Comparison of ENCODE assay signal across 8 cellular contexts in the genomic region with DNA sequence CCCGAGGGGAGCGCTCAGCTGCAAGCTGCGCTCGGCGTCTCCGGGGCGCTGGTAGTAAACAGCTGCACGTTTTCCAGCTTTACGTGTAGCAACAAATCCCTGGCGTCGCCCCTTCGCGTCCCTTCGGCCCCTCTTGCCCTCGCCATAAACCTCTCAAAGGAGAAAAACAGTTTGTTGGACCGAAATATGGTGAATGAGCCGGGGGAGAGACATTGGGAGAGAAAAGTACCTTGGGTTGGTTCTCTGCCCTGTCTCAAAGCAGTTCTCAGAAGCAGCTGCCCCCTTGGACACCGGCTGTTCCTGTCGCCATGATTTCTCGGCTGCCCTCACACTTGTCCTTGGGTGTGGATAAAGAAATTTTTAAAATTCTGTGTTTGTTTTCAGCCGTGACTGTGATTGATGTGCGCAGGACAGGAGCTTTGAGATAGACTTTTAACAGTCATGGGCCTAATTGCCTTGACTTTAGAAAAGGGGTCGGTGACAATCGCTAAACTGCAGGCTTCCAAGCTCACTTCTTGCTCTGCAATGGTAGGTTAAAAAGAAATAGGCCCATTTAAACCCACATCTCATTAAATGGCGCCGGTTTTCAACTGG. TPM values are rescaled to one million over a fixed set of nuclear protein-coding genes. Genes with fewer than 3 reads are reported as not detected.
DNase-seq lines count a peak whose midpoint lies in the region; ATAC-seq, FAIRE-seq and TF ChIP-seq lines count a peak whose summit lies in the region.

No MANE protein-coding gene starts in this region.

- H3K27me3 ChIP-seq in CD4-positive, alpha-beta memory T cell (ENCODE audit: insufficient read depth, low read length), result no peaks in the 10 kb centered on the region
- no peaks in the 10 kb centered on the region for H3K27me3 ChIP-seq in Karpas-422 (ENCODE audit: low read length)
- H3K27me3 ChIP-seq in bronchial epithelial cell (ENCODE audit: control insufficient read depth, insufficient read depth, low read length), result no peaks in the 10 kb centered on the region

- H3K27ac ChIP-seq in CD4-positive, alpha-beta memory T cell (ENCODE audit: low read depth, low read length), result peak overlapping the region; percentile 70
- H3K27ac ChIP-seq in Karpas-422 (ENCODE audit: low read length), result no peak overlapping the region

- peaks cover 33 to 58% (median 43%) of the 10 kb centered on the region in 4 donors for H3K4me1 Mint-ChIP-seq in CD4-positive, alpha-beta memory T cell

- DNase-seq in CD4-positive, alpha-beta memory T cell, result peak in 1 of 5 donors; percentile 9
- DNase-seq in Karpas-422 (no peak), bronchial epithelial cell (ENCODE audit: low read depth) (no peak), mucosa of descending colon (no peak), NCI-H1930 (lab: John Stamatoyannopoulos, UW) (no peak), iPS-NIHi11 (ENCODE audit: low spot score) (no peak)

- peaks cover 17% of the 10 kb centered on the region for H4K20me1 ChIP-seq in Karpas-422 (ENCODE audit: insufficient read depth, low read depth, low read length)

- POLR2A ChIA-PET in CD4-positive, alpha-beta memory T cell (lab: Charles Lee; ENCODE audit: partially characterized antibody), result interaction anchor here (0.8 to 4.0 kb wide), 17 partner anchors 9 to 1964 kb away, joined by 3 to 42 read pairs (median 4); a partner anchor contains a TSS

- peak overlapping the region; percentile 87 to 97 (median 94) for H3K4me3 Mint-ChIP-seq in CD4-positive, alpha-beta memory T cell

- peaks cover 0 to 3% of the 10 kb centered on the region in 2 donors for H3K36me3 Mint-ChIP-seq in CD4-positive, alpha-beta memory T cell

- intact Hi-C loops in CD4-positive, alpha-beta memory T cell (cut with micrococcal nuclease), result loop anchor here (5.0 kb wide), 2 partner anchors 131 to 644 kb away; a partner anchor contains a TSS
- intact Hi-C loops in mucosa of descending colon (cut with DNase I, micrococcal nuclease), result loop anchor here in 1 of 2 donors (10.0 kb wide), 1 partner anchor 191 kb away; a partner anchor contains a TSS

- H3K79me2 ChIP-seq in Karpas-422 (ENCODE audit: low read length), result peaks cover 57% of the 10 kb centered on the region

- no peak for FAIRE-seq in bronchial epithelial cell (lab: Jason Lieb, UNC)

- no peak for TF ChIP-seq CTCF in bronchial epithelial cell (IDR thresholded peaks at IDR 0.05; ENCODE audit: insufficient read depth, low read length, severe bottlenecking)
- TF ChIP-seq CTCF in mucosa of descending colon (IDR thresholded peaks at IDR 0.05), result no peak

- H3K27ac Mint-ChIP-seq in CD4-positive, alpha-beta memory T cell, result peak overlapping the region; percentile 66 to 90 (median 72)

- H2AFZ ChIP-seq in Karpas-422 (ENCODE audit: low read length), result no peak overlapping the region

- no peaks in the 10 kb centered on the region for H3K9me3 ChIP-seq in CD4-positive, alpha-beta memory T cell (ENCODE audit: control insufficient read depth in 1 of 2, low read length in 2 of 2)
- H3K9me3 ChIP-seq in Karpas-422 (ENCODE audit: low read length) (no peaks in the 10 kb centered on the region), mucosa of descending colon (no peaks in the 10 kb centered on the region)

- no peaks in the 10 kb centered on the region for H3K9me2 ChIP-seq in Karpas-422 (replicated peaks; ENCODE audit: insufficient read depth, low read length)

- ATAC-seq in mucosa of descending colon (no peak), GM19324 (IDR thresholded peaks at IDR 0.05; ENCODE audit: low FRiP score, unreplicated experiment) (no peak), GM18907 (IDR thresholded peaks at IDR 0.05; ENCODE audit: unreplicated experiment) (no peak)

- H3K27me3 Mint-ChIP-seq in CD4-positive, alpha-beta memory T cell, result peaks cover 0 to 2% of the 10 kb centered on the region in 2 donors

- peak overlapping the region; percentile 69 to 83 for H3K4me3 ChIP-seq in CD4-positive, alpha-beta memory T cell (ENCODE audit: low read length in 2 of 2)
- H3K4me3 ChIP-seq in Karpas-422 (ENCODE audit: low read length) (peak overlapping the region; percentile 97), bronchial epithelial cell (ENCODE audit: low read depth, low read length) (peak overlapping the region; percentile 94), mucosa of descending colon (peak overlapping the region; percentile 55)

- H3K4me2 ChIP-seq in Karpas-422 (ENCODE audit: low read depth, low read length, poor library complexity, severe bottlenecking), result peak overlapping the region; percentile 93

- CTCF ChIA-PET in CD4-positive, alpha-beta memory T cell (lab: Charles Lee; ENCODE audit: partially characterized antibody), result interaction anchor here (1.0 to 9.8 kb wide), 14 partner anchors 12 to 194 kb away, joined by 3 to 82 read pairs (median 4); a partner anchor contains a TSS

- H3K9me3 Mint-ChIP-seq in CD4-positive, alpha-beta memory T cell, result no peaks in the 10 kb centered on the region

- H3K4me1 ChIP-seq in CD4-positive, alpha-beta memory T cell (ENCODE audit: insufficient read depth, low read length), result peaks cover 29% of the 10 kb centered on the region
- peaks cover 41% of the 10 kb centered on the region for H3K4me1 ChIP-seq in Karpas-422 (ENCODE audit: low read length)
- peaks cover 13% of the 10 kb centered on the region for H3K4me1 ChIP-seq in mucosa of descending colon (ENCODE audit: low read depth)

- H3K9ac ChIP-seq in Karpas-422 (ENCODE audit: low read length), result peak overlapping the region; percentile 93

- no peaks in the 10 kb centered on the region for H3K36me3 ChIP-seq in CD4-positive, alpha-beta memory T cell (ENCODE audit: insufficient read depth, low read length)
- H3K36me3 ChIP-seq in Karpas-422 (ENCODE audit: insufficient read depth, low read length) (peaks cover 9% of the 10 kb centered on the region; the same call in 1 of the 2 replicates), bronchial epithelial cell (ENCODE audit: control insufficient read depth, insufficient read depth, low read length) (no peaks in the 10 kb centered on the region), mucosa of descending colon (ENCODE audit: low read depth) (peaks cover 5% of the 10 kb centered on the region)

RNA-seq across cellular contexts. Expression of a gene that starts 0.8 kb away (rescaled TPM):
- total RNA-seq in CD4-positive, alpha-beta memory T cell, result 10 to 100 TPM; 15.2 to 17.8 TPM
- 10 to 100 TPM; 15.5 to 21.1 TPM for polyA plus RNA-seq in CD4-positive, alpha-beta memory T cell
- 24.9 and 31.0 TPM in 2 replicates for total RNA-seq in Karpas-422 (2014; rRNA removed; shearing (Covaris generic); ENCODE audit: low replicate concordance)
- 13.2 and 21.9 TPM in 2 replicates for total RNA-seq in bronchial epithelial cell
- total RNA-seq in mucosa of descending colon, result 10 to 100 TPM; 12.0 to 13.3 (median 12.4) TPM

RNA-seq across cellular contexts. Expression of a gene that starts 52.5 kb away (rescaled TPM):
- 10 to 100 TPM; 23.1 to 25.2 TPM for total RNA-seq in CD4-positive, alpha-beta memory T cell
- 10 to 100 TPM; 28.3 to 47.9 TPM for polyA plus RNA-seq in CD4-positive, alpha-beta memory T cell
- total RNA-seq in Karpas-422 (2014; rRNA removed; shearing (Covaris generic); ENCODE audit: low replicate concordance), result 49.8 and 67.3 TPM in 2 replicates
- total RNA-seq in bronchial epithelial cell (59.5 and 80.5 TPM in 2 replicates), mucosa of descending colon (10 to 100 TPM; 71.4 to 86.8 (median 74.0) TPM)
